In genomic region chr9:129887210-129888084, GRCh38 we compare ENCODE assay signal across 8 cellular contexts. TPM values are rescaled to one million over a fixed set of nuclear protein-coding genes. Genes with fewer than 3 reads are reported as not detected.
DNase-seq lines count a peak whose midpoint lies in the region; ATAC-seq and TF ChIP-seq lines count a peak whose summit lies in the region.

No MANE protein-coding gene starts in this region.

- peak; percentile 25 to 41 for DNase-seq in AML-193 (lab: John Stamatoyannopoulos, UW)
- DNase-seq in LHCN-M2 (ENCODE audit: low read depth), result peak; percentile 46
- DNase-seq in activated CD8-positive, alpha-beta memory T cell treated with anti-CD3 and anti-CD28 coated beads, Interleukin-2, amount 50 U/mL, for 4 hours, result peak; percentile 59
- no peak for DNase-seq in left ventricle myocardium inferior
- peak; percentile 27 to 70 for DNase-seq in stimulated activated CD4-positive, alpha-beta T cell treated with anti-CD3 and anti-CD28 coated beads, Interleukin-4, amount 100 ng/mL, for 48 hours (ENCODE audit: low read depth in 2 of 2)
- no peak for DNase-seq in GM13976 (ENCODE audit: low spot score)

- no peak for ATAC-seq in HG02885 (IDR thresholded peaks at IDR 0.05; ENCODE audit: poor library complexity, unreplicated experiment)
- no peak for ATAC-seq in HG02870 (IDR thresholded peaks at IDR 0.05; ENCODE audit: unreplicated experiment)

- intact Hi-C loops in left ventricle myocardium inferior (cut with micrococcal nuclease), result loop anchor here (10.0 kb wide), 1 partner anchor 347 kb away; no protein-coding TSS in a partner anchor

- in situ Hi-C loops in GM13976 (cut with MboI; ENCODE audit: low sequenced_read_pairs, unreplicated experiment), result no loop called here

- H3K4me3 ChIP-seq in left ventricle myocardium inferior, result peak overlapping the region; percentile 66

- TF ChIP-seq CTCF in left ventricle myocardium inferior (IDR thresholded peaks at IDR 0.05; ENCODE audit: borderline replicate concordance), result peak; percentile 43
- no peak for TF ChIP-seq CTCF in GM13976 (IDR thresholded peaks at IDR 0.05; ENCODE audit: borderline replicate concordance, control extremely low read depth, extremely low read depth, insufficient read depth, missing control alignments)

- peak overlapping the region; percentile 92 for H3K27ac ChIP-seq in left ventricle myocardium inferior (replicated peaks)

- no peaks in the 10 kb centered on the region for H3K9me3 ChIP-seq in left ventricle myocardium inferior (replicated peaks)

- no peaks in the 10 kb centered on the region for H3K27me3 ChIP-seq in left ventricle myocardium inferior (ENCODE audit: low read depth)

- peaks cover 57% of the 10 kb centered on the region for H3K4me1 ChIP-seq in left ventricle myocardium inferior

- peaks cover 8% of the 10 kb centered on the region for H3K36me3 ChIP-seq in left ventricle myocardium inferior

RNA-seq across cellular contexts. Expression of gene USP20, which starts 52.2 kb away (rescaled TPM):
- total RNA-seq in LHCN-M2 (2014; rRNA removed) (8.1 and 9.5 TPM in 2 replicates), left ventricle myocardium inferior (13.2 TPM)
- polyA plus RNA-seq in LHCN-M2 (2012), result 7.6 TPM

RNA-seq across cellular contexts. Expression of gene C9orf78, which starts 52.4 kb away (rescaled TPM):
- total RNA-seq in LHCN-M2 (2014; rRNA removed), result 63.3 and 79.4 TPM in 2 replicates
- polyA plus RNA-seq in LHCN-M2 (2012), result 54.4 TPM
- total RNA-seq in left ventricle myocardium inferior, result 30.0 TPM

Comparison
In these comparisons a context has a peak if more than half of its experiments do, and no peak if none do; other contexts are left out.
1. DNase-seq: peak in AML-193 (2 of 2), LHCN-M2 (single experiment), activated CD8-positive, alpha-beta memory T cell treated with anti-CD3 and anti-CD28 coated beads, Interleukin-2, amount 50 U/mL, for 4 hours (single experiment) and stimulated activated CD4-positive, alpha-beta T cell treated with anti-CD3 and anti-CD28 coated beads, Interleukin-4, amount 100 ng/mL, for 48 hours (2 of 2); none in left ventricle myocardium inferior (single experiment) and GM13976 (single experiment).